15 cellular contexts compared by ENCODE assay signal in the genomic region with DNA sequence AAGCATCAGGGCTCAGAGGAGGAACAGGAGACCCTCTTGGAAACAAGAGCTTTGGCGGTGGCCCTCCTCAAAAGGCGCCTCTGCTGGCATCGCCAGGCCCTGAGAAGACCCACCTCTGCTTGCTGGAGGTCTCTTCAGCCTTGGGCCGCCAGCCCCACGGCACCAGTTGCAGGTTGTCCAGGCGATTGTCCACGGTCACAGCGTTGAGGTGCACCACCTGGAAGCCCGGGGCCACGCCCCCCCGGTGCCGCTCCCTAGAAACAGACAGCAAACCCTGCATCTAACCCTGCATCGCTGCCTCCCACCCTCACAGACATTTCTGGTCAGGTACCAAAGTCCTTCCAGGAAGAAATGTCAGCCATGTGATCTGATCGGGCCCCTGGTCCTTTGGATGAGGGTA.
"Had no signal": no experiment of that assay in that cellular context is flagged by ENCODE, and none has a peak within 500 bp of the region (broad histone marks: within the 10 kb centered on the region; RNA-seq: fewer than 3 reads in every experiment).

No MANE protein-coding gene starts in this region.

- H3K4me3 Mint-ChIP-seq: type B pancreatic cell had no signal

- H3K27ac Mint-ChIP-seq: naive B cell, progenitor cell of endocrine pancreas, type B pancreatic cell had no signal

- H3K27ac ChIP-seq: dorsolateral prefrontal cortex, heart left ventricle, pancreas had no signal

- H3K27me3 ChIP-seq: dorsolateral prefrontal cortex, heart left ventricle, pancreas had no signal

- H3K9me3 Mint-ChIP-seq: naive B cell, type B pancreatic cell had no signal

- H3K4me3 ChIP-seq: dorsolateral prefrontal cortex, heart left ventricle, pancreas, smooth muscle cell had no signal

- H3K9me3 ChIP-seq: heart left ventricle, pancreas had no signal

- ATAC-seq: esophagus mucosa, heart left ventricle, left colon, pancreas, right cardiac atrium had no signal

- H3K4me2 ChIP-seq: smooth muscle cell had no signal

- DNase-seq: cortex of kidney; dorsolateral prefrontal cortex; effector CD8-positive, alpha-beta T cell; hippocampal formation; left colon; naive B cell; stimulated activated CD4-positive, alpha-beta T cell treated with anti-CD3 and anti-CD28 coated beads, Interleukin-2, amount 100 ng/mL, for 48 hours; stimulated activated naive CD4-positive, alpha-beta T cell treated with Interleukin-2 at 50 U/mL for 16 hours had no signal

- H3K27me3 Mint-ChIP-seq: naive B cell, progenitor cell of endocrine pancreas, type B pancreatic cell had no signal
